In genomic region chr19:35264281-35265125, GRCh38 we compare ENCODE assay signal across 9 cellular contexts. TPM values are rescaled to one million over a fixed set of nuclear protein-coding genes. Genes with fewer than 3 reads are reported as not detected.
DNase-seq lines count a peak whose midpoint lies in the region; ATAC-seq and TF ChIP-seq lines count a peak whose summit lies in the region.
"Had no signal": no experiment of that assay in that cellular context is flagged by ENCODE, and none has a peak within 500 bp of the region (broad histone marks: within the 10 kb centered on the region; RNA-seq: fewer than 3 reads in every experiment).

No MANE protein-coding gene starts in this region.

- H3K9me3 Mint-ChIP-seq in stimulated activated naive CD8-positive, alpha-beta T cell treated with anti-CD3 and anti-CD28 coated beads, Interleukin-15, Interleukin-2, amounts not matched to agents 100 ng/mL and 50 ng/mL, for 24 hours: no peaks in the 10 kb centered on the region

- DNase-seq in stimulated activated naive CD8-positive, alpha-beta T cell treated with anti-CD3 and anti-CD28 coated beads, Interleukin-15, Interleukin-2, amounts not matched to agents 100 U/mL and 50 U/mL, for 24 hours: no peak
- peak; percentile 50 for DNase-seq in activated CD8-positive, alpha-beta memory T cell treated with anti-CD3 and anti-CD28 coated beads, Interleukin-2, amount 50 U/mL, for 48 hours
- DNase-seq in left lobe of liver (ENCODE audit: low spot score) (peak; percentile 40), KG1 (lab: John Stamatoyannopoulos, UW) (no peak), PC-9 (no peak), NCI-H774 (lab: John Stamatoyannopoulos, UW) (no peak)

- ATAC-seq in stimulated activated naive CD8-positive, alpha-beta T cell treated with anti-CD3 and anti-CD28 coated beads, Interleukin-15, Interleukin-2, amounts not matched to agents 100 U/mL and 50 U/mL, for 24 hours: no peak
- ATAC-seq in left lobe of liver: no peak
- ATAC-seq in HG02571 (IDR thresholded peaks at IDR 0.05; ENCODE audit: unreplicated experiment): no peak

- H3K27me3 Mint-ChIP-seq in stimulated activated naive CD8-positive, alpha-beta T cell treated with anti-CD3 and anti-CD28 coated beads, Interleukin-15, Interleukin-2, amounts not matched to agents 100 ng/mL and 50 ng/mL, for 24 hours: no peaks in the 10 kb centered on the region

- H2AFZ ChIP-seq in PC-9: no peak overlapping the region

- BruUV-seq in PC-9 (replicated peaks; lab: Mats Ljungman, UMichigan): no TSS peak

- no peaks in the 10 kb centered on the region for H3K9me2 ChIP-seq in PC-9 (ENCODE audit: insufficient read depth)

- peaks cover 59% of the 10 kb centered on the region for H3F3A ChIP-seq in PC-9 (ENCODE audit: insufficient read depth, low read depth)

- peak overlapping the region; percentile 84 for H3K27ac Mint-ChIP-seq in stimulated activated naive CD8-positive, alpha-beta T cell treated with anti-CD3 and anti-CD28 coated beads, Interleukin-15, Interleukin-2, amounts not matched to agents 100 ng/mL and 50 ng/mL, for 24 hours

- CTCF ChIA-PET in PC-9 (lab: Charles Lee): interaction anchor here (0.6 kb wide), 2 partner anchors 124 to 411 kb away, joined by 3 to 4 read pairs; no protein-coding TSS in a partner anchor

- peaks cover 7% of the 10 kb centered on the region; the same call in 1 of the 2 replicates for H3K4me1 ChIP-seq in PC-9 (replicated peaks; ENCODE audit: insufficient read depth)

- peaks cover 8% of the 10 kb centered on the region for H3K36me3 Mint-ChIP-seq in stimulated activated naive CD8-positive, alpha-beta T cell treated with anti-CD3 and anti-CD28 coated beads, Interleukin-15, Interleukin-2, amounts not matched to agents 100 ng/mL and 50 ng/mL, for 24 hours (ENCODE audit: low read depth)

- no peaks in the 10 kb centered on the region for H3K9me3 ChIP-seq in PC-9 (ENCODE audit: insufficient read depth, low read depth)

- POLR2A ChIA-PET in PC-9 (lab: Charles Lee; ENCODE audit: unreplicated experiment): interaction anchor here (0.6 kb wide), 1 partner anchor 455 kb away, joined by 4 read pairs; no protein-coding TSS in a partner anchor

- peaks cover 19% of the 10 kb centered on the region for H4K20me1 ChIP-seq in PC-9 (ENCODE audit: insufficient read depth)

- peaks cover 21% of the 10 kb centered on the region for H3K4me1 Mint-ChIP-seq in stimulated activated naive CD8-positive, alpha-beta T cell treated with anti-CD3 and anti-CD28 coated beads, Interleukin-15, Interleukin-2, amounts not matched to agents 100 ng/mL and 50 ng/mL, for 24 hours (ENCODE audit: low read depth)

- intact Hi-C loops in PC-9 (cut with micrococcal nuclease; ENCODE audit: unreplicated experiment): loop anchor here (5.0 kb wide), 2 partner anchors 122 to 197 kb away; partner anchors contain the start of gene FXYD7

- no peak overlapping the region for H3K4me3 Mint-ChIP-seq in stimulated activated naive CD8-positive, alpha-beta T cell treated with anti-CD3 and anti-CD28 coated beads, Interleukin-15, Interleukin-2, amounts not matched to agents 100 ng/mL and 50 ng/mL, for 24 hours

- no peak for TF ChIP-seq CTCF in PC-9 (conservative IDR thresholded peaks at IDR 0.05)

- H3K79me2 ChIP-seq in PC-9 (ENCODE audit: low read depth): peaks cover 6% of the 10 kb centered on the region; the same call in 1 of the 2 replicates

- 0 out of 2 replicates have a peak, but pooled peaks cover 5% of the 10 kb centered on the region for H3K36me3 ChIP-seq in PC-9 (ENCODE audit: low read depth)

- no peak overlapping the region for H3K27ac ChIP-seq in PC-9

- H3K4me2 ChIP-seq in PC-9: no peak overlapping the region

- H3K4me3 ChIP-seq in PC-9: no peak overlapping the region

- no peaks in the 10 kb centered on the region for H3K27me3 ChIP-seq in PC-9 (ENCODE audit: insufficient read depth, low read depth)

RNA-seq across cellular contexts. Expression of gene USF2, which starts 4.3 kb away (rescaled TPM):
- 91.7 TPM for total RNA-seq in left lobe of liver
- total RNA-seq in PC-9 (2021): 92.1 and 98.2 TPM in 2 replicates

RNA-seq across cellular contexts. Expression of gene LSR, which starts 15.7 kb away (rescaled TPM):
- total RNA-seq in left lobe of liver (103 TPM), PC-9 (2021) (131 and 145 TPM in 2 replicates)

RNA-seq across cellular contexts. Expression of gene HAMP, which starts 17.8 kb away (rescaled TPM):
- 37.2 TPM for total RNA-seq in left lobe of liver
- 0.52 TPM in 1 of 2 replicates, not detected in the other for total RNA-seq in PC-9 (2021)
- total RNA-seq: RPMI7951 had no signal

RNA-seq across cellular contexts. Expression of gene MAG, which starts 27.5 kb away (rescaled TPM):
- total RNA-seq in left lobe of liver (0.81 TPM), PC-9 (2021) (13.4 and 15.3 TPM in 2 replicates)
- total RNA-seq: RPMI7951 had no signal

RNA-seq across cellular contexts. Expression of gene FAM187B, which starts 36.0 kb away (rescaled TPM):
- total RNA-seq in left lobe of liver (not detected), PC-9 (2021) (not detected in 2 replicates)
- total RNA-seq: RPMI7951 had no signal

Comparison
In these comparisons a context has a peak if more than half of its experiments do, and no peak if none do; other contexts are left out.
1. DNase-seq: peak in activated CD8-positive, alpha-beta memory T cell treated with anti-CD3 and anti-CD28 coated beads, Interleukin-2, amount 50 U/mL, for 48 hours (single experiment) and left lobe of liver (single experiment); none in stimulated activated naive CD8-positive, alpha-beta T cell treated with anti-CD3 and anti-CD28 coated beads, Interleukin-15, Interleukin-2, amounts not matched to agents 100 U/mL and 50 U/mL, for 24 hours (single experiment), KG1 (single experiment), PC-9 (0 of 2) and NCI-H774 (single experiment).
2. RNA of gene HAMP, which starts 17.8 kb away (total RNA-seq): 37.2 TPM in left lobe of liver (single experiment); 0.52 TPM in PC-9; every median in the first group is over 10 times any median in the second.